9 cellular contexts compared by ENCODE assay signal in the genomic region with DNA sequence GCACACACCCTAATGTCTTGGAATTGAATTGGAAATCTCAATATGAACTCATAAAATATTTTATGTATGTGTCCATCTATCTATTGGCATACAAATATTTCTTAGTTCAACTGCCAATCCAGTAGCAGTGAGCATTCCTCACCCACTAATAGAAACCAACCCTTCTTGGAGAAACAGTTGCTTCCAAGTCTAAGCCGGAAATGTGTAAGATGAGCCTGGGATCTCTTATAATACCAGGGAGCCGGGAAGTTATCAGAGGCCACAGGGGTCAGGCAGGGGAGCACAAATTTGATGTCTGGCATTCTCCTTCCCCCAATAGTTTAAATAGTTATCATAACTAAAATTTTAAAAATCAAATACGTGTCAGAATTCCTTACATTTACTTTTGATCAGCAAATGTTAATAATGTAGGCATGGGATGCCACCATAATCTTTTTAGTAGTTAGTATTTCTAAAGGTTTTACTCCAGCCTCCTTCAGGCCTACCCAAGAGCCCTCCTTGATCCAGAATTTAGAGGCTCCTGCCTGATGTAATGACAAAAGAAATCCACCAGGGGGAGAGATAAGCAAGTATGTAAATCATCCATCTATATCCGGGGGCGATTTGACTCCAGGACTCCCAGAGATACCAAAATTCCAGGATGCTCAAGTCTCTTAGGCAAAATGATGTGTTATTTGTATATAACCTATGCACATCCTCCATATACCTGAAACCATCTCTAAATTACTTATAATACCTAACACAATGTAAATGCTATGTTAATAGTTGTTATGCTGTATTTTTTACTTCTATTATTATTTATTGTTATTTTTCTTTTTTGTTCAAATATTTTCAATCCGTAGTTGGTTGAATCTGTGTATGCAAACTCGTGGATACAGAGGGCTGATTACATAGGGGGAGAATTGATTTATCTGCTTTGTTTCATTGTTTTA.
DNase-seq lines count a peak whose midpoint lies in the region; ATAC-seq and TF ChIP-seq lines count a peak whose summit lies in the region.
"Had no signal": no experiment of that assay in that cellular context is flagged by ENCODE, and none has a peak within 500 bp of the region (broad histone marks: within the 10 kb centered on the region; RNA-seq: fewer than 3 reads in every experiment).

No MANE protein-coding gene starts in this region.

- DNase-seq in CD4-positive, CD25-positive, alpha-beta regulatory T cell = peak in 2 of 3 donors; percentile 51 to 75
- DNase-seq in NCI-H1092 (lab: John Stamatoyannopoulos, UW) (peak; percentile 65), SHP77 treated with DMSO at 0.1 percent for 48 hours (lab: John Stamatoyannopoulos, UW) (peak; percentile 31), epithelial cell of proximal tubule (ENCODE audit: low read depth) (peak; percentile 46)
- DNase-seq in stimulated activated naive CD4-positive, alpha-beta T cell treated with Interleukin-2 at 50 U/mL for 16 hours (lab: John Stamatoyannopoulos, UW) = no peak

- no peak overlapping the region for H3K4me3 ChIP-seq in CD4-positive, CD25-positive, alpha-beta regulatory T cell (ENCODE audit: low read depth, low read length)
- no peak overlapping the region for H3K4me3 ChIP-seq in epithelial cell of proximal tubule (ENCODE audit: low read depth, low read length)

- H3K4me3 Mint-ChIP-seq in CD4-positive, CD25-positive, alpha-beta regulatory T cell = no peak overlapping the region
- H3K4me3 Mint-ChIP-seq in nephron = no peak overlapping the region
- H3K4me3 Mint-ChIP-seq: naive thymus-derived CD8-positive, alpha-beta T cell had no signal

- H3K9me3 Mint-ChIP-seq in CD4-positive, CD25-positive, alpha-beta regulatory T cell = peaks cover 0 to 1% (median 0%) of the 10 kb centered on the region in 7 donors
- no peaks in the 10 kb centered on the region for H3K9me3 Mint-ChIP-seq in nephron
- H3K9me3 Mint-ChIP-seq: naive thymus-derived CD8-positive, alpha-beta T cell had no signal

- no peaks in the 10 kb centered on the region for H3K9me3 ChIP-seq in CD4-positive, CD25-positive, alpha-beta regulatory T cell (ENCODE audit: control insufficient read depth in 2 of 2, low read length in 2 of 2)

- H3K27ac ChIP-seq in CD4-positive, CD25-positive, alpha-beta regulatory T cell (ENCODE audit: insufficient read depth, low read length, poor library complexity, severe bottlenecking) = no peak overlapping the region

- H3K27ac Mint-ChIP-seq in CD4-positive, CD25-positive, alpha-beta regulatory T cell = no peak overlapping the region
- H3K27ac Mint-ChIP-seq in nephron = no peak overlapping the region
- H3K27ac Mint-ChIP-seq: naive thymus-derived CD8-positive, alpha-beta T cell had no signal

- TF ChIP-seq CTCF in epithelial cell of proximal tubule (conservative IDR thresholded peaks at IDR 0.05; ENCODE audit: low read depth, low read length) = peak; percentile 82
- TF ChIP-seq CTCF in nephron (IDR thresholded peaks at IDR 0.05; ENCODE audit: unreplicated experiment in 3 of 3) = peak; percentile 64 to 72 (median 67)

- H3K36me3 ChIP-seq in CD4-positive, CD25-positive, alpha-beta regulatory T cell (ENCODE audit: control insufficient read depth, insufficient read depth, low read length) = no peaks in the 10 kb centered on the region

- peaks cover 3% of the 10 kb centered on the region for H3K27me3 ChIP-seq in CD4-positive, CD25-positive, alpha-beta regulatory T cell (ENCODE audit: control insufficient read depth, insufficient read depth, low read length)

- no peaks in the 10 kb centered on the region for H3K36me3 Mint-ChIP-seq in CD4-positive, CD25-positive, alpha-beta regulatory T cell
- H3K36me3 Mint-ChIP-seq in nephron (ENCODE audit: low read depth) = no peaks in the 10 kb centered on the region
- H3K36me3 Mint-ChIP-seq: naive thymus-derived CD8-positive, alpha-beta T cell had no signal

- H3K27me3 Mint-ChIP-seq in CD4-positive, CD25-positive, alpha-beta regulatory T cell = peaks cover 24% of the 10 kb centered on the region
- peaks cover 4% of the 10 kb centered on the region for H3K27me3 Mint-ChIP-seq in nephron (ENCODE audit: low read depth)

- no peaks in the 10 kb centered on the region for H3K4me1 ChIP-seq in CD4-positive, CD25-positive, alpha-beta regulatory T cell (ENCODE audit: control insufficient read depth, insufficient read depth, low read length, poor library complexity, severe bottlenecking)

- ATAC-seq in CD4-positive, CD25-positive, alpha-beta regulatory T cell (ENCODE audit: low read depth in 2 of 2) = peak in 1 of 2 donors; percentile 56
- peak; percentile 60 for ATAC-seq in GM18868 (IDR thresholded peaks at IDR 0.05; ENCODE audit: unreplicated experiment)
- ATAC-seq in GM21515 (IDR thresholded peaks at IDR 0.05; ENCODE audit: unreplicated experiment) = no peak
- ATAC-seq: naive thymus-derived CD8-positive, alpha-beta T cell had no signal

- H3K4me1 Mint-ChIP-seq in CD4-positive, CD25-positive, alpha-beta regulatory T cell = peaks cover 0 to 5% (median 0%) of the 10 kb centered on the region in 4 donors
- peaks cover 4% of the 10 kb centered on the region for H3K4me1 Mint-ChIP-seq in nephron
- H3K4me1 Mint-ChIP-seq: naive thymus-derived CD8-positive, alpha-beta T cell had no signal
